1 cellular context compared by ENCODE assay signal in genomic region chr6:111642463-111643158, GRCh38.
TF ChIP-seq lines count a peak whose summit lies in the region.

No MANE protein-coding gene starts in this region.

TF ChIP-seq in HepG2, 621 proteins besides CTCF, POLR2A, EP300 and RAD21 (continued from another document and continues in another):
- TF ChIP-seq THAP7 (CRISPR knock-in tag; IDR thresholded peaks at IDR 0.05) (no peak), YY1 (IDR thresholded peaks at IDR 0.05; ENCODE audit: insufficient read depth, insufficient replicate concordance, low read depth, low read length) (no peak), ZNF512 (CRISPR knock-in tag; IDR thresholded peaks at IDR 0.05) (peak; percentile 72; the same call in 1 of the 2 replicates), RCOR2 (CRISPR knock-in tag; IDR thresholded peaks at IDR 0.05) (no peak), ZSCAN31 (CRISPR knock-in tag; IDR thresholded peaks at IDR 0.05; ENCODE audit: low read depth) (no peak), TEAD3 (CRISPR knock-in tag; optimal IDR thresholded peaks at IDR 0.05; ENCODE audit: borderline replicate concordance) (peak; percentile 26), ATRX (CRISPR knock-in tag; IDR thresholded peaks at IDR 0.05; ENCODE audit: borderline replicate concordance) (no peak), HMGA1 (CRISPR knock-in tag; conservative IDR thresholded peaks at IDR 0.05) (no peak), RFX5 (IDR thresholded peaks at IDR 0.05; ENCODE audit: low read depth, low read length) (no peak), FOSL1 (CRISPR knock-in tag; IDR thresholded peaks at IDR 0.05; ENCODE audit: borderline replicate concordance) (no peak), ZNF414 (CRISPR knock-in tag; IDR thresholded peaks at IDR 0.05) (0 out of 2 replicates have a peak, but pooled peaks have one; percentile 39), MYPOP (CRISPR knock-in tag; IDR thresholded peaks at IDR 0.05) (no peak), EHMT2 (IDR thresholded peaks at IDR 0.05; ENCODE audit: borderline replicate concordance, low read depth, low read length) (no peak), PRDM10 (CRISPR knock-in tag; IDR thresholded peaks at IDR 0.05; ENCODE audit: low read depth) (no peak), ZNF580 (CRISPR knock-in tag; IDR thresholded peaks at IDR 0.05; ENCODE audit: borderline replicate concordance, low read depth) (peak; percentile 71; the same call in 1 of the 2 replicates), FOXA1 (IDR thresholded peaks at IDR 0.05) (no peak), FOXA1 (CRISPR knock-in tag; IDR thresholded peaks at IDR 0.05) (peak; percentile 80), ZNF556 (CRISPR knock-in tag; IDR thresholded peaks at IDR 0.05; ENCODE audit: borderline replicate concordance) (peak; percentile 52; the same call in 1 of the 2 replicates), ZNF317 (CRISPR knock-in tag; IDR thresholded peaks at IDR 0.05) (no peak), HNF1B (CRISPR knock-in tag; IDR thresholded peaks at IDR 0.05) (peak; percentile 62; the same call in 1 of the 2 replicates), ZFP41 (CRISPR knock-in tag; IDR thresholded peaks at IDR 0.05; ENCODE audit: borderline replicate concordance) (0 out of 2 replicates have a peak, but pooled peaks have one; percentile 45), NFE2 (CRISPR knock-in tag; IDR thresholded peaks at IDR 0.05) (no peak), ZBTB7B (CRISPR knock-in tag; IDR thresholded peaks at IDR 0.05) (no peak), PHF21A (CRISPR knock-in tag; IDR thresholded peaks at IDR 0.05) (0 out of 2 replicates have a peak, but pooled peaks have one; percentile 45), RARG (CRISPR knock-in tag; IDR thresholded peaks at IDR 0.05; ENCODE audit: low read depth) (no peak), SPEN (CRISPR knock-in tag; IDR thresholded peaks at IDR 0.05; ENCODE audit: low read depth) (no peak), TRAFD1 (CRISPR knock-in tag; IDR thresholded peaks at IDR 0.05; ENCODE audit: borderline replicate concordance) (no peak), ZNF713 (CRISPR knock-in tag; IDR thresholded peaks at IDR 0.05) (peak; percentile 53; the same call in 1 of the 2 replicates), TOE1 (CRISPR knock-in tag; IDR thresholded peaks at IDR 0.05) (no peak), CEBPG (CRISPR knock-in tag; IDR thresholded peaks at IDR 0.05) (0 out of 2 replicates have a peak, but pooled peaks have one; percentile 7), SALL1 (CRISPR knock-in tag; IDR thresholded peaks at IDR 0.05) (peak; percentile 72), KLF13 (CRISPR knock-in tag; IDR thresholded peaks at IDR 0.05) (no peak), MLXIP (CRISPR knock-in tag; IDR thresholded peaks at IDR 0.05; ENCODE audit: borderline replicate concordance) (no peak), AKAP8 (CRISPR knock-in tag; IDR thresholded peaks at IDR 0.05) (no peak), FOXC1 (CRISPR knock-in tag; IDR thresholded peaks at IDR 0.05; ENCODE audit: borderline replicate concordance) (0 out of 2 replicates have a peak, but pooled peaks have one; percentile 39), HOXA3 (CRISPR knock-in tag; IDR thresholded peaks at IDR 0.05) (peak; percentile 45; the same call in 1 of the 2 replicates), ZSCAN5A (CRISPR knock-in tag; IDR thresholded peaks at IDR 0.05; ENCODE audit: borderline replicate concordance) (no peak), ZBTB42 (CRISPR knock-in tag; IDR thresholded peaks at IDR 0.05) (no peak), XRCC5 (optimal IDR thresholded peaks at IDR 0.05; ENCODE audit: low read length) (peak; percentile 77), PRMT3 (CRISPR knock-in tag; IDR thresholded peaks at IDR 0.05; ENCODE audit: borderline replicate concordance, low read depth) (no peak), SALL2 (CRISPR knock-in tag; IDR thresholded peaks at IDR 0.05) (peak; percentile 52; the same call in 1 of the 2 replicates), HNF4G (IDR thresholded peaks at IDR 0.05; ENCODE audit: borderline replicate concordance, low read depth, low read length) (no peak), HNF4G (CRISPR knock-in tag; IDR thresholded peaks at IDR 0.05; ENCODE audit: borderline replicate concordance, low read depth) (no peak)
